Comparison of ENCODE assay signal across 8 cellular contexts in genomic region chr1:154760469-154760933, GRCh38.
DNase-seq lines count a peak whose midpoint lies in the region; ATAC-seq, FAIRE-seq and TF ChIP-seq lines count a peak whose summit lies in the region.

No MANE protein-coding gene starts in this region.

- no peak for FAIRE-seq in keratinocyte (lab: Jason Lieb, UNC)

- H3K4me3 ChIP-seq in CD4-positive, CD25-positive, alpha-beta regulatory T cell (ENCODE audit: low read depth, low read length): peak overlapping the region; percentile 48
- H3K4me3 ChIP-seq in WERI-Rb-1 (ENCODE audit: low read depth, low read length) (peak overlapping the region; percentile 53), brain microvascular endothelial cell (ENCODE audit: low read depth, low read length) (peak overlapping the region; percentile 20), keratinocyte (ENCODE audit: control insufficient read depth in 2 of 3, extremely low read depth in 1 of 3, insufficient read depth in 2 of 3, low read depth in 1 of 3, low read length in 3 of 3) (peak overlapping the region; percentile 0 to 33 (median 26))

- peak; percentile 73 to 83 (median 79) for DNase-seq in CD4-positive, CD25-positive, alpha-beta regulatory T cell
- DNase-seq in WERI-Rb-1 (peak; percentile 95), brain microvascular endothelial cell (no peak), keratinocyte (ENCODE audit: low read depth, low spot score) (no peak), NCI-H2196 treated with DMSO at 0.1 percent for 48 hours (lab: John Stamatoyannopoulos, UW; ENCODE audit: unreplicated experiment) (no peak)
- DNase-seq in stimulated activated CD4-positive, alpha-beta T cell treated with anti-CD3 and anti-CD28 coated beads, Interleukin-4, amount 100 ng/mL, for 24 hours: peak; percentile 85

- no peak overlapping the region for H3K27ac Mint-ChIP-seq in CD4-positive, CD25-positive, alpha-beta regulatory T cell

- no peaks in the 10 kb centered on the region for H3K36me3 ChIP-seq in CD4-positive, CD25-positive, alpha-beta regulatory T cell (ENCODE audit: control insufficient read depth, insufficient read depth, low read length)
- no peaks in the 10 kb centered on the region for H3K36me3 ChIP-seq in WERI-Rb-1
- no peaks in the 10 kb centered on the region for H3K36me3 ChIP-seq in brain microvascular endothelial cell (replicated peaks)
- no peaks in the 10 kb centered on the region for H3K36me3 ChIP-seq in keratinocyte (ENCODE audit: control insufficient read depth in 2 of 2, extremely low read depth in 1 of 2, insufficient read depth in 2 of 2, low read length in 2 of 2)

- H3K4me2 ChIP-seq in keratinocyte (ENCODE audit: control insufficient read depth, extremely low read depth, insufficient read depth, low read depth, low read length): peak overlapping the region; percentile 57

- in situ Hi-C loops in brain microvascular endothelial cell (cut with HindIII; ENCODE audit: low pct_ligation_motif_present, low sequenced_read_pairs): no loop called here

- peak overlapping the region; percentile 35 for H2AFZ ChIP-seq in keratinocyte (ENCODE audit: control insufficient read depth, low read length)

- peaks cover 19% of the 10 kb centered on the region for H3K4me1 ChIP-seq in CD4-positive, CD25-positive, alpha-beta regulatory T cell (ENCODE audit: control insufficient read depth, insufficient read depth, low read length, poor library complexity, severe bottlenecking)
- H3K4me1 ChIP-seq in keratinocyte (ENCODE audit: control insufficient read depth, extremely low read depth, insufficient read depth, low read length): peaks cover 5% of the 10 kb centered on the region

- peak overlapping the region in 3 of 4 donors; percentile 52 to 82 (median 61) for H3K4me3 Mint-ChIP-seq in CD4-positive, CD25-positive, alpha-beta regulatory T cell

- ATAC-seq in CD4-positive, CD25-positive, alpha-beta regulatory T cell (ENCODE audit: low read depth in 2 of 2): peak; percentile 97 to 99
- ATAC-seq in HG03460 (IDR thresholded peaks at IDR 0.05; ENCODE audit: unreplicated experiment) (peak; percentile 64), HG02571 (IDR thresholded peaks at IDR 0.05; ENCODE audit: unreplicated experiment) (no peak)

- H3K9me1 ChIP-seq in keratinocyte (ENCODE audit: control insufficient read depth, extremely low read depth, insufficient read depth, low read length): no peaks in the 10 kb centered on the region

- TF ChIP-seq CTCF in WERI-Rb-1 (IDR thresholded peaks at IDR 0.05; ENCODE audit: low read depth, low read length) (peak; percentile 100), brain microvascular endothelial cell (IDR thresholded peaks at IDR 0.05; ENCODE audit: low read depth, low read length, missing control alignments) (peak; percentile 65), keratinocyte (optimal IDR thresholded peaks at IDR 0.05 in 1 of 3, IDR thresholded peaks at IDR 0.05 in 1 of 3, conservative IDR thresholded peaks at IDR 0.05 in 1 of 3; ENCODE audit: extremely low read depth in 1 of 3, insufficient read depth in 2 of 3, low read length in 3 of 3) (peak; percentile 41 to 81 (median 74))

- H3K36me3 Mint-ChIP-seq in CD4-positive, CD25-positive, alpha-beta regulatory T cell: no peaks in the 10 kb centered on the region

- no peaks in the 10 kb centered on the region for H3K9me3 ChIP-seq in CD4-positive, CD25-positive, alpha-beta regulatory T cell (ENCODE audit: control insufficient read depth in 2 of 2, low read length in 2 of 2)
- peaks cover 3% of the 10 kb centered on the region for H3K9me3 ChIP-seq in WERI-Rb-1 (ENCODE audit: severe bottlenecking)
- no peaks in the 10 kb centered on the region for H3K9me3 ChIP-seq in keratinocyte (ENCODE audit: control insufficient read depth, low read depth, low read length)

- no peaks in the 10 kb centered on the region for H3K9me3 Mint-ChIP-seq in CD4-positive, CD25-positive, alpha-beta regulatory T cell

- dilution Hi-C loops in keratinocyte (cut with MboI; ENCODE audit: extremely low pct_ligation_motif_present, low sequenced_read_pairs): no loop called here

- peaks cover 0 to 22% (median under 1%) of the 10 kb centered on the region in 4 donors for H3K4me1 Mint-ChIP-seq in CD4-positive, CD25-positive, alpha-beta regulatory T cell

- H3K79me2 ChIP-seq in keratinocyte (ENCODE audit: control insufficient read depth, insufficient read depth, low read length): no peaks in the 10 kb centered on the region

- H4K20me1 ChIP-seq in keratinocyte (ENCODE audit: control insufficient read depth, extremely low read depth, insufficient read depth, low read length): no peaks in the 10 kb centered on the region

- peaks cover 14% of the 10 kb centered on the region for H3K27me3 ChIP-seq in CD4-positive, CD25-positive, alpha-beta regulatory T cell (ENCODE audit: control insufficient read depth, insufficient read depth, low read length)
- H3K27me3 ChIP-seq in WERI-Rb-1 (ENCODE audit: insufficient read depth, low read depth, severe bottlenecking) (peaks cover 82% of the 10 kb centered on the region), brain microvascular endothelial cell (replicated peaks) (peaks cover 13% of the 10 kb centered on the region), keratinocyte (ENCODE audit: control insufficient read depth, extremely low read depth, insufficient read depth, low read length) (peaks cover 27% of the 10 kb centered on the region)

- no peak overlapping the region for H3K9ac ChIP-seq in keratinocyte (ENCODE audit: control insufficient read depth, extremely low read depth, insufficient read depth, low read length)

- H3K27ac ChIP-seq in CD4-positive, CD25-positive, alpha-beta regulatory T cell (ENCODE audit: insufficient read depth, low read length, poor library complexity, severe bottlenecking): no peak overlapping the region
- H3K27ac ChIP-seq in WERI-Rb-1 (no peak overlapping the region), brain microvascular endothelial cell (no peak overlapping the region), keratinocyte (ENCODE audit: control insufficient read depth, insufficient read depth, low read length) (no peak overlapping the region)

- peaks cover 49% of the 10 kb centered on the region for H3K27me3 Mint-ChIP-seq in CD4-positive, CD25-positive, alpha-beta regulatory T cell

Comparison
In these comparisons a context has a peak if more than half of its experiments do, and no peak if none do; other contexts are left out.
1. DNase-seq: peak in CD4-positive, CD25-positive, alpha-beta regulatory T cell (3 of 3), WERI-Rb-1 (single experiment) and stimulated activated CD4-positive, alpha-beta T cell treated with anti-CD3 and anti-CD28 coated beads, Interleukin-4, amount 100 ng/mL, for 24 hours (single experiment); none in brain microvascular endothelial cell (single experiment), keratinocyte (single experiment) and NCI-H2196 treated with DMSO at 0.1 percent for 48 hours (single experiment).
2. Peak in every context shown above with its lines, with median percentiles within 50 percentile points of each other: H3K4me3 ChIP-seq and CTCF ChIP-seq.